In genomic region chr22:46436595-46437163, GRCh38 we compare ENCODE assay signal across 21 cellular contexts.
DNase-seq lines count a peak whose midpoint lies in the region; ATAC-seq and FAIRE-seq lines count a peak whose summit lies in the region.
"Had no signal": no experiment of that assay in that cellular context is flagged by ENCODE, and none has a peak within 500 bp of the region (broad histone marks: within the 10 kb centered on the region; RNA-seq: fewer than 3 reads in every experiment).

No MANE protein-coding gene starts in this region.

- WGBS in thymus: 92% methylated on average over 7 of the region's 7 CpGs

- no peak for FAIRE-seq in RCC 7860 (lab: Jason Lieb, UNC)

- no peaks in the 10 kb centered on the region for H3K9me3 ChIP-seq in thymus (ENCODE audit: control insufficient read depth)
- H3K9me3 ChIP-seq: ascending aorta, MG63, SJCRH30, transverse colon had no signal

- peak overlapping the region; percentile 49 for H3K27ac ChIP-seq in thymus (ENCODE audit: low read depth)
- H3K27ac ChIP-seq: 22Rv1, ascending aorta, C4-2B, SJCRH30, transverse colon had no signal

- no peak overlapping the region for H3K4me3 ChIP-seq in thymus (ENCODE audit: low read length)
- H3K4me3 ChIP-seq: ascending aorta, MG63, SJCRH30, transverse colon had no signal

- peak; percentile 91 for ATAC-seq in esophagus mucosa
- no peak for ATAC-seq in GM18861 (IDR thresholded peaks at IDR 0.05; ENCODE audit: unreplicated experiment)

- DNase-seq in DMS79 treated with DMSO at 0.1 percent for 48 hours (lab: John Stamatoyannopoulos, UW) (peak; percentile 6), DMS79 (lab: John Stamatoyannopoulos, UW) (no peak), RCC 7860 (ENCODE audit: low spot score) (peak; percentile 55), H4 (ENCODE audit: low spot score) (no peak), NOMO-1 treated with dmso at 0.1 percent for 144 hours (lab: John Stamatoyannopoulos, UW; ENCODE audit: unreplicated experiment) (no peak)
- DNase-seq: activated CD4-positive, alpha-beta T cell treated with anti-CD3 and anti-CD28 coated beads for 48 hours; activated naive CD4-positive, alpha-beta T cell; dermis blood vessel endothelial cell; hippocampal formation; MG63; NCI-H1930; NCI-H510A; SJCRH30; T-helper 9 cell; transverse colon had no signal

- H3K4me1 ChIP-seq in thymus (ENCODE audit: control insufficient read depth, insufficient read depth, low read length): peaks cover 4% of the 10 kb centered on the region
- H3K4me1 ChIP-seq: ascending aorta, SJCRH30 had no signal

- H3K27me3 ChIP-seq in thymus (ENCODE audit: control insufficient read depth, insufficient read depth): no peaks in the 10 kb centered on the region
- H3K27me3 ChIP-seq: ascending aorta, MG63, transverse colon had no signal

- H3K36me3 ChIP-seq in thymus (ENCODE audit: control insufficient read depth, insufficient read depth): no peaks in the 10 kb centered on the region
- H3K36me3 ChIP-seq: ascending aorta, MG63, SJCRH30, transverse colon had no signal

Comparison
In these comparisons a context has a peak if more than half of its experiments do, and no peak if none do; other contexts are left out.
1. DNase-seq: peak in DMS79 treated with DMSO at 0.1 percent for 48 hours (single experiment) and RCC 7860 (single experiment); none in DMS79 (single experiment), H4 (single experiment) and NOMO-1 treated with dmso at 0.1 percent for 144 hours (single experiment).